11 cellular contexts compared by ENCODE assay signal in genomic region chr3:195080125-195080524, GRCh38.
DNase-seq lines count a peak whose midpoint lies in the region; ATAC-seq lines count a peak whose summit lies in the region.
"Had no signal": no experiment of that assay in that cellular context is flagged by ENCODE, and none has a peak within 500 bp of the region (broad histone marks: within the 10 kb centered on the region; RNA-seq: fewer than 3 reads in every experiment).

No MANE protein-coding gene starts in this region.

- peak overlapping the region in 1 of 2 donors; percentile 34 for H3K4me3 Mint-ChIP-seq in stimulated activated naive B cell treated with anti-CD40 and anti-IgM and Interleukin-4, amounts not matched to agents 10 μg/mL and 1 μg/mL and 100 μg/mL, for 72 hours
- H3K4me3 Mint-ChIP-seq: activated naive CD4-positive, alpha-beta T cell treated with anti-CD3 and anti-CD28 coated beads, Interleukin-2, amount 50 U/mL, for 24 hours had no signal

- ATAC-seq in HG02759 (IDR thresholded peaks at IDR 0.05; ENCODE audit: unreplicated experiment) = peak; percentile 53
- peak; percentile 1 for ATAC-seq in left ventricle myocardium superior
- peak; percentile 69 to 72 for ATAC-seq in stimulated activated naive B cell treated with anti-CD40 and anti-IgM and Interleukin-4, amounts not matched to agents 10 μg/mL and 1 μg/mL and 100 μg/mL, for 72 hours (replicated peaks)
- ATAC-seq in HG03342 (IDR thresholded peaks at IDR 0.05; ENCODE audit: unreplicated experiment) = no peak
- no peak for ATAC-seq in HG02798 (IDR thresholded peaks at IDR 0.05; ENCODE audit: poor library complexity, unreplicated experiment)
- ATAC-seq: HCT116 had no signal

- intact Hi-C loops in left ventricle myocardium superior (cut with micrococcal nuclease) = no loop called here

- H3K27ac Mint-ChIP-seq in stimulated activated naive B cell treated with anti-CD40 and anti-IgM and Interleukin-4, amounts not matched to agents 10 μg/mL and 1 μg/mL and 100 μg/mL, for 72 hours = peak overlapping the region; percentile 81
- H3K27ac Mint-ChIP-seq: activated naive CD4-positive, alpha-beta T cell treated with anti-CD3 and anti-CD28 coated beads, Interleukin-2, amount 50 U/mL, for 24 hours had no signal

- DNase-seq in RPMI7951 (ENCODE audit: low read depth) (peak; percentile 8), left ventricle myocardium superior (peak; percentile 33)
- DNase-seq in stimulated activated naive B cell treated with anti-CD40 and anti-IgM and Interleukin-4, amounts not matched to agents 10 μg/mL and 1 μg/mL and 100 μg/mL, for 72 hours = no peak
- DNase-seq in stimulated activated CD4-positive, alpha-beta T cell treated with anti-CD3 and anti-CD28 coated beads, Interleukin-4, amount 100 ng/mL, for 24 hours = no peak
- DNase-seq: NCI-H1930, tibial artery had no signal

- no peaks in the 10 kb centered on the region for H3K9me3 Mint-ChIP-seq in stimulated activated naive B cell treated with anti-CD40 and anti-IgM and Interleukin-4, amounts not matched to agents 10 μg/mL and 1 μg/mL and 100 μg/mL, for 72 hours
- H3K9me3 Mint-ChIP-seq: activated naive CD4-positive, alpha-beta T cell treated with anti-CD3 and anti-CD28 coated beads, Interleukin-2, amount 50 U/mL, for 24 hours had no signal

- H3K36me3 Mint-ChIP-seq in stimulated activated naive B cell treated with anti-CD40 and anti-IgM and Interleukin-4, amounts not matched to agents 10 μg/mL and 1 μg/mL and 100 μg/mL, for 72 hours = peaks cover 0 to 3% of the 10 kb centered on the region in 2 donors
- H3K36me3 Mint-ChIP-seq: activated naive CD4-positive, alpha-beta T cell treated with anti-CD3 and anti-CD28 coated beads, Interleukin-2, amount 50 U/mL, for 24 hours had no signal

- peaks cover 25 to 28% of the 10 kb centered on the region in 2 donors for H3K4me1 Mint-ChIP-seq in stimulated activated naive B cell treated with anti-CD40 and anti-IgM and Interleukin-4, amounts not matched to agents 10 μg/mL and 1 μg/mL and 100 μg/mL, for 72 hours
- H3K4me1 Mint-ChIP-seq: activated naive CD4-positive, alpha-beta T cell treated with anti-CD3 and anti-CD28 coated beads, Interleukin-2, amount 50 U/mL, for 24 hours had no signal

- H3K27me3 Mint-ChIP-seq in stimulated activated naive B cell treated with anti-CD40 and anti-IgM and Interleukin-4, amounts not matched to agents 10 μg/mL and 1 μg/mL and 100 μg/mL, for 72 hours = peaks cover 0 to 5% of the 10 kb centered on the region in 2 donors
- H3K27me3 Mint-ChIP-seq: activated naive CD4-positive, alpha-beta T cell treated with anti-CD3 and anti-CD28 coated beads, Interleukin-2, amount 50 U/mL, for 24 hours had no signal

Comparison
In these comparisons a context has a peak if more than half of its experiments do, and no peak if none do; other contexts are left out.
1. ATAC-seq: peak in HG02759 (single experiment), left ventricle myocardium superior (single experiment) and stimulated activated naive B cell treated with anti-CD40 and anti-IgM and Interleukin-4, amounts not matched to agents 10 μg/mL and 1 μg/mL and 100 μg/mL, for 72 hours (2 of 2); none in HG03342 (single experiment) and HG02798 (single experiment).
2. DNase-seq: peak in RPMI7951 (single experiment) and left ventricle myocardium superior (single experiment); none in stimulated activated naive B cell treated with anti-CD40 and anti-IgM and Interleukin-4, amounts not matched to agents 10 μg/mL and 1 μg/mL and 100 μg/mL, for 72 hours (single experiment) and stimulated activated CD4-positive, alpha-beta T cell treated with anti-CD3 and anti-CD28 coated beads, Interleukin-4, amount 100 ng/mL, for 24 hours (single experiment).